Comparison of ENCODE assay signal across 14 cellular contexts in genomic region chr13:101868585-101869469, GRCh38.
A peak's percentile ranks its signal among the peaks of the same experiment; 100 is the strongest.
DNase-seq lines count a peak whose midpoint lies in the region; ATAC-seq, FAIRE-seq and TF ChIP-seq lines count a peak whose summit lies in the region.
"Had no signal": no experiment of that assay in that cellular context is flagged by ENCODE, and none has a peak within 500 bp of the region (broad histone marks: within the 10 kb centered on the region; RNA-seq: fewer than 3 reads in every experiment).

No MANE protein-coding gene starts in this region.

- H3K4me1 Mint-ChIP-seq in activated CD4-positive, alpha-beta memory T cell treated with anti-CD3 and anti-CD28 coated beads, Interleukin-2, amount 10 ng/mL, durations not matched to agents 7 days and 5 days, result no peaks in the 10 kb centered on the region

- H3K9ac ChIP-seq in endothelial cell of umbilical vein (replicated peaks; ENCODE audit: extremely low read depth, insufficient read depth, low read length), result no peak overlapping the region
- H3K9ac ChIP-seq: SK-N-SH had no signal

- TF ChIP-seq CTCF in endothelial cell of umbilical vein (IDR thresholded peaks at IDR 0.05; ENCODE audit: extremely low read depth in 1 of 2, insufficient read depth in 1 of 2, low read depth in 1 of 2, low read length in 2 of 2), result no peak
- TF ChIP-seq CTCF in adrenal gland (IDR thresholded peaks at IDR 0.05), result no peak

- no peaks in the 10 kb centered on the region for H3K9me3 Mint-ChIP-seq in activated CD4-positive, alpha-beta memory T cell treated with anti-CD3 and anti-CD28 coated beads, Interleukin-2, amount 10 ng/mL, durations not matched to agents 7 days and 5 days
- H3K9me3 Mint-ChIP-seq: activated T-helper 1 cell treated with anti-CD3 and anti-CD28 coated beads, Interleukin-12 subunit alpha, Interleukin-12 subunit beta, Interleukin-2, Interleukin-4 antibody, amounts not matched to agents 30 ng/mL and 10 ng/mL and 1 ng/mL, durations not matched to agents 14 hours and 24 hours and 36 hours; IgD-negative memory B cell had no signal

- peak; percentile 4 for FAIRE-seq in endothelial cell of umbilical vein (lab: Jason Lieb, UNC)

- H3K4me1 ChIP-seq in endothelial cell of umbilical vein (ENCODE audit: control insufficient read depth, extremely low read depth, insufficient read depth, low read length) (no peaks in the 10 kb centered on the region), adrenal gland (replicated peaks in 1 of 2) (no peaks in the 10 kb centered on the region)
- H3K4me1 ChIP-seq: body of pancreas had no signal

- 59 to 69% (median 62%) methylated on average over 12 of the region's 12 CpGs for WGBS in adrenal gland, 4 donors

- H3K27ac ChIP-seq in endothelial cell of umbilical vein (ENCODE audit: insufficient read depth, low read depth, low read length) (no peak overlapping the region), adrenal gland (no peak overlapping the region)
- H3K27ac ChIP-seq: body of pancreas had no signal

- dilution Hi-C loops in endothelial cell of umbilical vein (cut with MboI; ENCODE audit: extremely low pct_ligation_motif_present, low sequenced_read_pairs), result no loop called here

- H2AFZ ChIP-seq in endothelial cell of umbilical vein (ENCODE audit: low read depth, low read length), result no peak overlapping the region

- H3K4me2 ChIP-seq in endothelial cell of umbilical vein (ENCODE audit: insufficient read depth, low read length), result no peak overlapping the region
- H3K4me2 ChIP-seq: SK-N-SH had no signal

- H3K27me3 Mint-ChIP-seq in activated CD4-positive, alpha-beta memory T cell treated with anti-CD3 and anti-CD28 coated beads, Interleukin-2, amount 10 ng/mL, durations not matched to agents 7 days and 5 days, result no peaks in the 10 kb centered on the region
- H3K27me3 Mint-ChIP-seq: IgD-negative memory B cell had no signal

- ATAC-seq in GM18909 (IDR thresholded peaks at IDR 0.05; ENCODE audit: poor library complexity, unreplicated experiment), result peak; percentile 47
- peak; percentile 60 for ATAC-seq in HG02642 (IDR thresholded peaks at IDR 0.05; ENCODE audit: poor library complexity, unreplicated experiment)
- ATAC-seq: body of pancreas had no signal

- no TSS peak for BruUV-seq in endothelial cell of umbilical vein (replicated peaks; lab: Mats Ljungman, UMichigan)

- DNase-seq in NCI-H146 (lab: John Stamatoyannopoulos, UW) (peak; percentile 61), endothelial cell of umbilical vein (ENCODE audit: low read depth, low spot score) (no peak), adrenal gland (no peak), COR-L47 (lab: John Stamatoyannopoulos, UW) (no peak), NCI-H82 treated with DMSO at 0.1 percent for 48 hours (lab: John Stamatoyannopoulos, UW; ENCODE audit: unreplicated experiment) (no peak)
- no peak for DNase-seq in activated CD4-positive, alpha-beta memory T cell treated with anti-CD3 and anti-CD28 coated beads, Interleukin-2, amount 10 ng/mL, durations not matched to agents 7 days and 5 days
- DNase-seq: activated CD4-positive, CD25-positive, alpha-beta regulatory T cell treated with anti-CD3 and anti-CD28 coated beads, Interleukin-2, amount 50 U/mL, for 72 hours; body of pancreas; SK-N-SH had no signal

- no peaks in the 10 kb centered on the region for H3K9me3 ChIP-seq in endothelial cell of umbilical vein (replicated peaks; ENCODE audit: control insufficient read depth, insufficient read depth, low read length)
- no peaks in the 10 kb centered on the region for H3K9me3 ChIP-seq in adrenal gland (replicated peaks in 1 of 3)
- H3K9me3 ChIP-seq: body of pancreas, SK-N-SH had no signal

- H3K9me1 ChIP-seq in endothelial cell of umbilical vein (replicated peaks; ENCODE audit: control insufficient read depth, extremely low read depth, insufficient read depth, low read length), result no peaks in the 10 kb centered on the region

- no peaks in the 10 kb centered on the region for H3K27me3 ChIP-seq in endothelial cell of umbilical vein (ENCODE audit: control insufficient read depth in 2 of 2, insufficient read depth in 2 of 2, low read length in 2 of 2)
- H3K27me3 ChIP-seq in adrenal gland, result no peaks in the 10 kb centered on the region
- H3K27me3 ChIP-seq: body of pancreas had no signal

- intact Hi-C loops in endothelial cell of umbilical vein (cut with micrococcal nuclease), result no loop called here
- intact Hi-C loops in adrenal gland (cut with DNase I), result no loop called here

- POLR2A ChIA-PET in endothelial cell of umbilical vein (lab: Charles Lee), result no interaction called here
- POLR2A ChIA-PET in activated CD4-positive, alpha-beta memory T cell treated with anti-CD3 and anti-CD28 coated beads, Interleukin-2, amount 10 ng/mL, durations not matched to agents 7 days and 5 days (lab: Charles Lee), result no interaction called here

- H3K4me3 Mint-ChIP-seq in activated CD4-positive, alpha-beta memory T cell treated with anti-CD3 and anti-CD28 coated beads, Interleukin-2, amount 10 ng/mL, durations not matched to agents 7 days and 5 days, result no peak overlapping the region
- H3K4me3 Mint-ChIP-seq: activated T-helper 1 cell treated with anti-CD3 and anti-CD28 coated beads, Interleukin-12 subunit alpha, Interleukin-12 subunit beta, Interleukin-2, Interleukin-4 antibody, amounts not matched to agents 30 ng/mL and 10 ng/mL and 1 ng/mL, durations not matched to agents 14 hours and 24 hours and 36 hours had no signal

- no peaks in the 10 kb centered on the region for H3K79me2 ChIP-seq in endothelial cell of umbilical vein (ENCODE audit: control insufficient read depth, insufficient read depth, low read length)

- H3K36me3 Mint-ChIP-seq in activated CD4-positive, alpha-beta memory T cell treated with anti-CD3 and anti-CD28 coated beads, Interleukin-2, amount 10 ng/mL, durations not matched to agents 7 days and 5 days (ENCODE audit: low read depth), result no peaks in the 10 kb centered on the region
- H3K36me3 Mint-ChIP-seq: IgD-negative memory B cell had no signal

- no peak overlapping the region for H3K27ac Mint-ChIP-seq in activated CD4-positive, alpha-beta memory T cell treated with anti-CD3 and anti-CD28 coated beads, Interleukin-2, amount 10 ng/mL, durations not matched to agents 7 days and 5 days
- H3K27ac Mint-ChIP-seq: activated T-helper 1 cell treated with anti-CD3 and anti-CD28 coated beads, Interleukin-12 subunit alpha, Interleukin-12 subunit beta, Interleukin-2, Interleukin-4 antibody, amounts not matched to agents 30 ng/mL and 10 ng/mL and 1 ng/mL, durations not matched to agents 14 hours and 24 hours and 36 hours; IgD-negative memory B cell had no signal

- CTCF ChIA-PET in endothelial cell of umbilical vein (lab: Charles Lee), result no interaction called here
- CTCF ChIA-PET in activated CD4-positive, alpha-beta memory T cell treated with anti-CD3 and anti-CD28 coated beads, Interleukin-2, amount 10 ng/mL, durations not matched to agents 7 days and 5 days (lab: Charles Lee), result no interaction called here

- H4K20me1 ChIP-seq in endothelial cell of umbilical vein (replicated peaks; ENCODE audit: control insufficient read depth, extremely low read depth, insufficient read depth, low read length), result no peaks in the 10 kb centered on the region

- no peak overlapping the region for H3K4me3 ChIP-seq in endothelial cell of umbilical vein (replicated peaks in 1 of 3; ENCODE audit: insufficient read depth in 1 of 3, low read depth in 1 of 3, low read length in 3 of 3)
- no peak overlapping the region for H3K4me3 ChIP-seq in adrenal gland
- H3K4me3 ChIP-seq: body of pancreas, lung had no signal

- no peaks in the 10 kb centered on the region for H3K36me3 ChIP-seq in endothelial cell of umbilical vein (ENCODE audit: control insufficient read depth in 2 of 2, extremely low read depth in 1 of 2, insufficient read depth in 2 of 2, low read length in 2 of 2)
- H3K36me3 ChIP-seq in adrenal gland (replicated peaks in 1 of 2), result no peaks in the 10 kb centered on the region

- no peak for TF ChIP-seq POLR2A in endothelial cell of umbilical vein (IDR thresholded peaks at IDR 0.05; ENCODE audit: low read depth, low read length)
- no peak for TF ChIP-seq POLR2A in adrenal gland (IDR thresholded peaks at IDR 0.05)

TF ChIP-seq in endothelial cell of umbilical vein, 7 proteins besides CTCF, POLR2A, EP300 and RAD21:
- TF ChIP-seq GATA2 (IDR thresholded peaks at IDR 0.05; ENCODE audit: insufficient read depth, insufficient read length, low read depth, low read length), result no peak
- no peak for TF ChIP-seq POLR2AphosphoS5 (IDR thresholded peaks at IDR 0.05; ENCODE audit: insufficient read depth, low read depth, low read length)
- no peak for TF ChIP-seq MAX (IDR thresholded peaks at IDR 0.05; ENCODE audit: insufficient read depth, insufficient read length)
- no peak for TF ChIP-seq FOS (IDR thresholded peaks at IDR 0.05; ENCODE audit: borderline replicate concordance, insufficient read depth, low read length)
- no peak for TF ChIP-seq JUN (IDR thresholded peaks at IDR 0.05; ENCODE audit: borderline replicate concordance, insufficient read depth, insufficient read length, low read depth)
- TF ChIP-seq MYC (IDR thresholded peaks at IDR 0.05; ENCODE audit: low read depth, low read length), result no peak
- TF ChIP-seq EZH2 (IDR thresholded peaks at IDR 0.05; ENCODE audit: borderline replicate concordance, low read depth, low read length, severe bottlenecking), result no peak
